Comparison of ENCODE assay signal across 26 cellular contexts in the genomic region with DNA sequence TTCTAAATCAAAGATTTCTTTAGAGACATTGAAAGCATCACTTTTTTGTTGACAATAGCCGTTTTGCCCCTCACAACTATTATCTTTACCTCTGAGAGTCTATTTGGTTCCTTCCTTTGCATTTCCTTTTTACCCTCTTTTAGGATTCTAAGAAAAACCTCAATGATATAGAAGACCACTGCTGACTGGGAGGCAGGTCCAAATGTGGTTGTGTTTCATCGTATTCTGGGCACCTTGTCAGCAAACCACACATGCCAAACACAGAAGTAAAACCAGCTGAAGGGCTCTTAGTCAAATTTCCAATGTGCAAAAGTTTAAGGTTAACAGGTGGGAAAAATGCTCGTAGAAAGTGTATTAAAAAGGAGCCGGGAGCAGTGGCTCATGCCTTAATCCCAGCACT. TPM values are rescaled to one million over a fixed set of nuclear protein-coding genes. Genes with fewer than 3 reads are reported as not detected.
A peak's percentile ranks its signal among the peaks of the same experiment; 100 is the strongest.
DNase-seq lines count a peak whose midpoint lies in the region; ATAC-seq and TF ChIP-seq lines count a peak whose summit lies in the region.
"Had no signal": no experiment of that assay in that cellular context is flagged by ENCODE, and none has a peak within 500 bp of the region (broad histone marks: within the 10 kb centered on the region; RNA-seq: fewer than 3 reads in every experiment).

No MANE protein-coding gene starts in this region.

- TF ChIP-seq CTCF in activated CD8-positive, alpha-beta T cell treated with anti-CD3 and anti-CD28 coated beads for 36 hours (IDR thresholded peaks at IDR 0.05): no peak
- no peak for TF ChIP-seq CTCF in vagina (IDR thresholded peaks at IDR 0.05)

- H3K4me3 Mint-ChIP-seq in activated CD8-positive, alpha-beta T cell treated with anti-CD3 and anti-CD28 coated beads for 36 hours: no peak overlapping the region
- H3K4me3 Mint-ChIP-seq: activated T-cell treated with anti-CD3 and anti-CD28 coated beads, Interleukin-2, amount 50 U/mL, for 24 hours; CD14-positive monocyte; endodermal cell; WTC11 had no signal

- H3K4me1 Mint-ChIP-seq in activated CD8-positive, alpha-beta T cell treated with anti-CD3 and anti-CD28 coated beads for 36 hours (ENCODE audit: low read depth): peaks cover 8% of the 10 kb centered on the region

- intact Hi-C loops in activated CD8-positive, alpha-beta T cell treated with anti-CD3 and anti-CD28 coated beads for 36 hours (cut with micrococcal nuclease): no loop called here
- intact Hi-C loops in vagina (cut with DNase I): no loop called here

- H3K27ac Mint-ChIP-seq in activated CD8-positive, alpha-beta T cell treated with anti-CD3 and anti-CD28 coated beads for 36 hours: peak overlapping the region; percentile 76
- H3K27ac Mint-ChIP-seq: activated T-cell treated with anti-CD3 and anti-CD28 coated beads, Interleukin-2, amount 50 U/mL, for 24 hours; CD14-positive monocyte; endodermal cell; WTC11 had no signal

- H3K9me3 ChIP-seq in GM23248 (ENCODE audit: low read depth) (no peaks in the 10 kb centered on the region), vagina (no peaks in the 10 kb centered on the region)
- H3K9me3 ChIP-seq: esophagus muscularis mucosa, gastrocnemius medialis, left ventricle myocardium inferior, uterus had no signal

- no peak overlapping the region for H2AFZ ChIP-seq in GM23248

- H3K9me2 ChIP-seq in GM23248 (ENCODE audit: insufficient read depth): no peaks in the 10 kb centered on the region

- CTCF ChIA-PET in activated CD8-positive, alpha-beta T cell treated with anti-CD3 and anti-CD28 coated beads for 36 hours (lab: Charles Lee): interaction anchor here (2.3 kb wide), 1 partner anchor 178 kb away, joined by 12 read pairs; no protein-coding TSS in a partner anchor

- peaks cover 10% of the 10 kb centered on the region for H3K27me3 Mint-ChIP-seq in activated CD8-positive, alpha-beta T cell treated with anti-CD3 and anti-CD28 coated beads for 36 hours

- in situ Hi-C loops in GM23248 (cut with MboI): no loop called here

- H3K4me2 ChIP-seq in GM23248 (ENCODE audit: unreplicated experiment): no peak overlapping the region

- no peaks in the 10 kb centered on the region for H3K9me3 Mint-ChIP-seq in activated CD8-positive, alpha-beta T cell treated with anti-CD3 and anti-CD28 coated beads for 36 hours
- H3K9me3 Mint-ChIP-seq: activated T-cell treated with anti-CD3 and anti-CD28 coated beads, Interleukin-2, amount 50 U/mL, for 24 hours; WTC11 had no signal

- H3K4me1 ChIP-seq in GM23248 (ENCODE audit: insufficient read depth) (no peaks in the 10 kb centered on the region), vagina (no peaks in the 10 kb centered on the region)
- H3K4me1 ChIP-seq: uterus had no signal

- H3K36me3 ChIP-seq in GM23248 (ENCODE audit: low read depth) (no peaks in the 10 kb centered on the region), vagina (no peaks in the 10 kb centered on the region)
- H3K36me3 ChIP-seq: cardiac muscle cell, esophagus muscularis mucosa, gastrocnemius medialis, left ventricle myocardium inferior, uterus had no signal

- H3K27me3 ChIP-seq in GM23248 (replicated peaks; ENCODE audit: insufficient read depth): no peaks in the 10 kb centered on the region
- no peaks in the 10 kb centered on the region for H3K27me3 ChIP-seq in vagina
- H3K27me3 ChIP-seq: cardiac muscle cell, esophagus muscularis mucosa, gastrocnemius medialis, uterus had no signal

- POLR2A ChIA-PET in activated CD8-positive, alpha-beta T cell treated with anti-CD3 and anti-CD28 coated beads for 36 hours (lab: Charles Lee): interaction anchor here (1.5 kb wide), 1 partner anchor 15 kb away, joined by 3 read pairs; no protein-coding TSS in a partner anchor

- no peaks in the 10 kb centered on the region for H4K20me1 ChIP-seq in GM23248 (ENCODE audit: insufficient read depth)

- ATAC-seq in activated CD8-positive, alpha-beta T cell treated with anti-CD3 and anti-CD28 coated beads for 36 hours: peak; percentile 59
- ATAC-seq in HG02623 (IDR thresholded peaks at IDR 0.05; ENCODE audit: unreplicated experiment): no peak
- ATAC-seq: gastrocnemius medialis, WTC11 had no signal

- H3F3A ChIP-seq in GM23248 (ENCODE audit: insufficient read depth): no peaks in the 10 kb centered on the region

- H3K4me3 ChIP-seq in GM23248: no peak overlapping the region
- no peak overlapping the region for H3K4me3 ChIP-seq in vagina
- H3K4me3 ChIP-seq: cardiac muscle cell, coronary artery, esophagus muscularis mucosa, gastrocnemius medialis, left ventricle myocardium inferior, uterus had no signal

- DNase-seq in GM23248: peak; percentile 13
- peak; percentile 78 for DNase-seq in MV-4-11 (lab: John Stamatoyannopoulos, UW)
- DNase-seq in activated CD8-positive, alpha-beta T cell treated with anti-CD3 and anti-CD28 coated beads for 36 hours: peak; percentile 65
- peak; percentile 27 for DNase-seq in stimulated activated CD8-positive, alpha-beta memory T cell treated with anti-CD3 and anti-CD28 coated beads, Interleukin-4, amount 100 ng/mL, for 48 hours
- DNase-seq in vagina (ENCODE audit: extremely low spot score in 2 of 2): no peak
- DNase-seq in NAMALWA (ENCODE audit: low spot score): no peak
- DNase-seq: activated naive CD4-positive, alpha-beta T cell treated with Interleukin-2 at 50 U/mL for 16 hours; activated T-cell treated with anti-CD3 and anti-CD28 coated beads, Interleukin-2, amount 50 U/mL, for 24 hours; anterior cingulate cortex; endodermal cell; gastrocnemius medialis; hippocampal formation; Karpas-422; left ventricle myocardium inferior; NCI-H1105; NCI-H1930; NCI-H69; occipital lobe; uterus had no signal

- WGBS in GM23248 (ENCODE audit: low coverage in 1 of 2, low lambda C conversion rate in 2 of 2, missing lambda C conversion rate in 2 of 2), 2 experiments: 25 to 45% methylated on average over 4 of the region's 4 CpGs

- H3K27ac ChIP-seq in GM23248 (no peak overlapping the region), vagina (no peak overlapping the region)
- H3K27ac ChIP-seq: cardiac muscle cell, coronary artery, esophagus muscularis mucosa, gastrocnemius medialis, left ventricle myocardium inferior, RWPE1, uterus had no signal

- H3K36me3 Mint-ChIP-seq in activated CD8-positive, alpha-beta T cell treated with anti-CD3 and anti-CD28 coated beads for 36 hours (ENCODE audit: low read depth): no peaks in the 10 kb centered on the region
- H3K36me3 Mint-ChIP-seq: CD14-positive monocyte, WTC11 had no signal

- H3K79me2 ChIP-seq in GM23248 (ENCODE audit: insufficient read depth): no peaks in the 10 kb centered on the region

- H3K9ac ChIP-seq in GM23248: no peak overlapping the region

- no peak for TF ChIP-seq POLR2A in vagina (IDR thresholded peaks at IDR 0.05)

RNA-seq across cellular contexts. Expression of a gene that starts 5.1 kb away (rescaled TPM):
- 6.4 and 8.6 TPM in 2 replicates for total RNA-seq in GM23248 (2014; rRNA removed; shearing (Covaris generic))
- 5.0 and 6.0 TPM in 2 replicates for polyA plus RNA-seq in GM23248 (2016; fragmentation: Nextera tagmentation; extraction: Ambion mirVana)
- total RNA-seq in activated CD8-positive, alpha-beta T cell treated with anti-CD3 and anti-CD28 coated beads for 36 hours: 1 to 10 TPM; 7.4 to 8.8 TPM
- 6.9 TPM for total RNA-seq in vagina

RNA-seq across cellular contexts. Expression of a gene that starts 42.8 kb away (rescaled TPM):
- 21.0 and 24.8 TPM in 2 replicates for total RNA-seq in GM23248 (2014; rRNA removed; shearing (Covaris generic))
- polyA plus RNA-seq in GM23248 (2016; fragmentation: Nextera tagmentation; extraction: Ambion mirVana): 17.0 and 19.5 TPM in 2 replicates
- 1 to 10 TPM; 4.0 to 5.1 TPM for total RNA-seq in activated CD8-positive, alpha-beta T cell treated with anti-CD3 and anti-CD28 coated beads for 36 hours
- 55.5 TPM for total RNA-seq in vagina

Comparison
In these comparisons a context has a peak if more than half of its experiments do, and no peak if none do; other contexts are left out.
1. DNase-seq: peak in GM23248 (single experiment), MV-4-11 (single experiment), activated CD8-positive, alpha-beta T cell treated with anti-CD3 and anti-CD28 coated beads for 36 hours (single experiment) and stimulated activated CD8-positive, alpha-beta memory T cell treated with anti-CD3 and anti-CD28 coated beads, Interleukin-4, amount 100 ng/mL, for 48 hours (single experiment); none in vagina (0 of 2) and NAMALWA (single experiment).